27 cellular contexts compared by ENCODE assay signal in the genomic region with DNA sequence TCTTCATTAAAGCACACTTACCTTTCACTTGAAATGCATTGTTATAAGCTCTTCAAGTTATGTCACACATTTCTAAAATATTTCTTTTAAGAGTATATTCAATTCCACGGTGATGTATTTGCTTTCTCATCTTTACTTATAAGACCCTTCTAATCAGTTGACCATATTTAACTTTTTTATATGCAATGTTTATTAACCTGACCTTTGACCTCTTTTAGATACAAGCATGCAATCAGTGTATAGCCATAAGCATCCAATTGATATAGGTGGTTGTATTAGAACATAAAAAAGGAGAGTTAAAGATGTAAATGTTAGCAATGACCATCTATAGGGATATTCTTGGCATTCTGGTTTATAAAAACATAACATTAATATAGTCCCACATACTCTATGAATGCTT.
"Had no signal": no experiment of that assay in that cellular context is flagged by ENCODE, and none has a peak within 500 bp of the region (broad histone marks: within the 10 kb centered on the region; RNA-seq: fewer than 3 reads in every experiment).

No MANE protein-coding gene starts in this region.

- H3K4me3 ChIP-seq: stomach, suprapubic skin, testis, thoracic aorta, thyroid gland, tibial artery, tibial nerve, transverse colon, upper lobe of left lung, upper lobe of right lung, uterus, vagina had no signal

- H3K36me3 ChIP-seq: stomach, suprapubic skin, thoracic aorta, thyroid gland, tibial artery, tibial nerve, transverse colon, upper lobe of left lung, upper lobe of right lung, uterus, vagina had no signal

- FAIRE-seq: urothelium cell line had no signal

- ATAC-seq: stimulated activated effector memory CD8-positive, alpha-beta T cell treated with anti-CD3 and anti-CD28 coated beads, Interleukin-12 subunit alpha, Interleukin-12 subunit beta, amount 100 ng/mL, for 72 hours; stimulated activated memory B cell treated with anti-CD40 and anti-IgM and Interleukin-4, amounts not matched to agents 10 μg/mL and 1 μg/mL and 100 μg/mL, for 72 hours; stimulated activated naive B cell treated with anti-CD40 and anti-IgM and Interleukin-4, amounts not matched to agents 10 μg/mL and 1 μg/mL and 100 μg/mL, for 72 hours; stimulated activated naive CD8-positive, alpha-beta T cell treated with anti-CD3 and anti-CD28 coated beads, Interleukin-15, amount 100 ng/mL, for 72 hours; stimulated activated naive CD8-positive, alpha-beta T cell treated with anti-CD3 and anti-CD28 coated beads, Interleukin-15, Interleukin-2, amounts not matched to agents 100 U/mL and 50 U/mL, for 24 hours; upper lobe of right lung had no signal

- DNase-seq: stimulated activated CD4-positive, alpha-beta T cell treated with anti-CD3 and anti-CD28 coated beads, Interleukin-2, amount 100 ng/mL, for 48 hours; stimulated activated CD4-positive, alpha-beta T cell treated with anti-CD3 and anti-CD28 coated beads, Interleukin-4, amount 100 ng/mL, for 1 hour; stimulated activated CD4-positive, alpha-beta T cell treated with anti-CD3 and anti-CD28 coated beads, Interleukin-4, amount 100 ng/mL, for 24 hours; stimulated activated CD4-positive, alpha-beta T cell treated with anti-CD3 and anti-CD28 coated beads, Interleukin-4, amount 100 ng/mL, for 4 hours; stimulated activated CD8-positive, alpha-beta memory T cell treated with anti-CD3 and anti-CD28 coated beads, Interleukin-4, amount 100 ng/mL, for 48 hours; stimulated activated naive B cell treated with anti-CD40 and anti-IgM and Interleukin-4, amounts not matched to agents 10 μg/mL and 1 μg/mL and 100 μg/mL, for 72 hours; stimulated activated naive CD4-positive, alpha-beta T cell; stimulated activated naive CD4-positive, alpha-beta T cell treated with Interleukin-2 at 50 U/mL for 16 hours; stimulated activated naive CD8-positive, alpha-beta T cell treated with anti-CD3 and anti-CD28 coated beads, Interleukin-15, amount 100 ng/mL, for 72 hours; stimulated activated naive CD8-positive, alpha-beta T cell treated with anti-CD3 and anti-CD28 coated beads, Interleukin-15, Interleukin-2, amounts not matched to agents 100 U/mL and 50 U/mL, for 24 hours; stomach; substantia nigra; testis; thyroid gland; tibial artery; transverse colon; trophoblast cell; upper lobe of left lung; upper lobe of right lung; uterus had no signal

- H3K27me3 ChIP-seq: stomach, suprapubic skin, testis, thyroid gland, tibial artery, tibial nerve, transverse colon, upper lobe of left lung, upper lobe of right lung, uterus, vagina had no signal

- H3K9me3 ChIP-seq: stomach, suprapubic skin, testis, thoracic aorta, thyroid gland, tibial artery, tibial nerve, transverse colon, upper lobe of left lung, upper lobe of right lung, uterus, vagina had no signal

- H3K27ac ChIP-seq: stomach, suprapubic skin, testis, thoracic aorta, thyroid gland, tibial artery, tibial nerve, transverse colon, upper lobe of left lung, upper lobe of right lung, uterus, vagina had no signal

- H3K4me1 ChIP-seq: stomach, suprapubic skin, testis, tibial artery, tibial nerve, transverse colon, upper lobe of right lung, uterus, vagina had no signal
